In the genomic region with DNA sequence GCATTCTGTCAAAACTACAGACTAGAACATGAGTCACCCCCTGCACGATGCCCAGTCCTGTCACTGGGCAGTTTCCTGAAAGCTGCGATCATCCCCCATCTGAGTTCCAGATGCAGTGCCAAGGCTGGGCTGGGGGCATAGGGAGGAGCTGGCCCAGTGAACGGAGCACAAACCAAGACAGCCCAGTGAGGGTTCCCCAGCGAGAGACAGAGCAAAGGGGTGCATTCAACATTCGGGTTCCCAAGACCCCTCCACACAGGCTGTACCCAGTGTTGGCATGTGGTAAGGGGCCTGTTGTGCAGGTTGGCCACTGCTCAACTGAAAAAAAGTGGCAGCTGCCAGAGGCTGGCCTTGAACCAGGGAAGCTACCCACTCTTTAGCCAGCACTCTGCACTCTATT, we compare ENCODE assay signal across 4 cellular contexts. TPM values are rescaled to one million over a fixed set of nuclear protein-coding genes. Genes with fewer than 3 reads are reported as not detected.
"Had no signal": no experiment of that assay in that cellular context is flagged by ENCODE, and none has a peak within 500 bp of the region (broad histone marks: within the 10 kb centered on the region; RNA-seq: fewer than 3 reads in every experiment).

No MANE protein-coding gene starts in this region.

RNA-seq across cellular contexts. Expression of gene ADRA2B, which starts 46.0 kb away (rescaled TPM):
- total RNA-seq: esophagus mucosa, fibroblast of lung, fibroblast of villous mesenchyme, lung microvascular endothelial cell had no signal
